In genomic region chr1:200744143-200744542, GRCh38 we compare ENCODE assay signal across 22 cellular contexts. TPM values are rescaled to one million over a fixed set of nuclear protein-coding genes. Genes with fewer than 3 reads are reported as not detected.
DNase-seq lines count a peak whose midpoint lies in the region; ATAC-seq and TF ChIP-seq lines count a peak whose summit lies in the region.
"Had no signal": no experiment of that assay in that cellular context is flagged by ENCODE, and none has a peak within 500 bp of the region (broad histone marks: within the 10 kb centered on the region; RNA-seq: fewer than 3 reads in every experiment).

No MANE protein-coding gene starts in this region.

- peaks cover 9 to 53% of the 10 kb centered on the region in 2 experiments; a peak in 3 of 4 replicates for H3K79me1 ChIP-seq in IMR-90 (ENCODE audit: low read depth in 1 of 2, low read length in 2 of 2)

- 100% methylated on average over 1 of the region's 1 CpG for WGBS in IMR-90 (ENCODE audit: extremely low coverage in 2 of 2, insufficient read length in 1 of 2), 2 experiments

- peak overlapping the region; percentile 53; the same call in 1 of the 2 replicates for H3K23ac ChIP-seq in IMR-90 (ENCODE audit: low read depth, low read length)

- no peak overlapping the region for H2BK120ac ChIP-seq in IMR-90 (ENCODE audit: low read depth, low read length)

- TF ChIP-seq RAD21 in IMR-90 (IDR thresholded peaks at IDR 0.05; ENCODE audit: low read length) = no peak

- H4K5ac ChIP-seq in IMR-90 (ENCODE audit: low read depth, low read length) = no peak overlapping the region

- peaks cover 0 to 5% (median 0%) of the 10 kb centered on the region in 11 experiments; a peak in 1 of 22 replicates for H3K9me3 ChIP-seq in BLaER1 treated with 17β-estradiol and CSF1 and Interleukin-3, amounts not matched to agents 10 nM and 100 nM (replicated peaks in 1 of 11)
- no peaks in the 10 kb centered on the region for H3K9me3 ChIP-seq in IMR-90 (ENCODE audit: control insufficient read depth, insufficient read depth, low read length)
- H3K9me3 ChIP-seq in PC-3 (ENCODE audit: low read length) = no peaks in the 10 kb centered on the region

- H3K27me3 Mint-ChIP-seq in activated T-cell treated with anti-CD3 and anti-CD28 coated beads, Interleukin-2, amount 50 U/mL, for 72 hours (ENCODE audit: low read depth) = peaks cover 22% of the 10 kb centered on the region

- H3K9me3 Mint-ChIP-seq in activated T-cell treated with anti-CD3 and anti-CD28 coated beads, Interleukin-2, amount 50 U/mL, for 72 hours = no peaks in the 10 kb centered on the region
- H3K9me3 Mint-ChIP-seq: H9, IgD-negative memory B cell had no signal

- H3K9ac ChIP-seq in BLaER1 treated with 17β-estradiol and CSF1 and Interleukin-3, amounts not matched to agents 10 nM and 100 nM = no peak overlapping the region
- H3K9ac ChIP-seq in IMR-90 (ENCODE audit: low read depth, low read length) = no peak overlapping the region
- H3K9ac ChIP-seq in PC-3 (ENCODE audit: low read length) = no peak overlapping the region

- BruUV-seq in IMR-90 (replicated peaks; lab: Mats Ljungman, UMichigan) (no TSS peak), PC-3 (replicated peaks; lab: Mats Ljungman, UMichigan) (no TSS peak)

- POLR2A ChIA-PET in IMR-90 (lab: Charles Lee; ENCODE audit: unreplicated experiment) (no interaction called here), PC-3 (lab: Charles Lee; ENCODE audit: unreplicated experiment) (interaction anchor here (0.6 kb wide), 1 partner anchor 185 kb away, joined by 3 read pairs; no protein-coding TSS in a partner anchor)

- H2AFZ ChIP-seq in IMR-90 (replicated peaks; ENCODE audit: low read length, poor library complexity) (no peak overlapping the region), PC-3 (ENCODE audit: low read length) (no peak overlapping the region)

- H3K4ac ChIP-seq in IMR-90 (ENCODE audit: low read depth, low read length) = no peak overlapping the region

- no peak overlapping the region for H3K18ac ChIP-seq in IMR-90 (ENCODE audit: low read depth, low read length)

- no peaks in the 10 kb centered on the region for H3F3A ChIP-seq in PC-3 (ENCODE audit: low read length, unreplicated experiment)

- no peak overlapping the region for H3K4me3 ChIP-seq in BLaER1 treated with 17β-estradiol and CSF1 and Interleukin-3, amounts not matched to agents 10 nM and 100 nM
- no peak overlapping the region for H3K4me3 ChIP-seq in IMR-90 (ENCODE audit: insufficient read depth, low read depth, low read length)
- no peak overlapping the region for H3K4me3 ChIP-seq in PC-3 (ENCODE audit: low read length)

- H4K20me1 ChIP-seq in BLaER1 treated with 17β-estradiol and CSF1 and Interleukin-3, amounts not matched to agents 10 nM and 100 nM = peaks cover 5 to 82% (median 11%) of the 10 kb centered on the region in 11 experiments; a peak in 15 of 22 replicates
- H4K20me1 ChIP-seq in IMR-90 (ENCODE audit: insufficient read depth, low read length) (peaks cover 64% of the 10 kb centered on the region), PC-3 (ENCODE audit: low read length) (peaks cover 56% of the 10 kb centered on the region)

- H3K14ac ChIP-seq in IMR-90 (replicated peaks; ENCODE audit: low read depth, low read length) = no peak overlapping the region

- CTCF ChIA-PET in IMR-90 (lab: Yijun Ruan, JAX) = interaction anchor here (1.1 to 1.6 kb wide), 2 partner anchors 9 to 14 kb away, joined by 3 to 4 read pairs; no protein-coding TSS in a partner anchor
- CTCF ChIA-PET in PC-3 (lab: Charles Lee) = no interaction called here

- no peak overlapping the region for H2AK5ac ChIP-seq in IMR-90 (ENCODE audit: low read depth, low read length)

- dilution Hi-C loops in IMR-90 (cut with HindIII; ENCODE audit: low sequenced_read_pairs, unreplicated experiment) = no loop called here

- no peak for TF ChIP-seq POLR2A in IMR-90 (IDR thresholded peaks at IDR 0.05; ENCODE audit: low read depth, low read length)

- H3K9me2 ChIP-seq in PC-3 (replicated peaks; ENCODE audit: low read length) = no peaks in the 10 kb centered on the region

- peaks cover 0 to 28% (median 4%) of the 10 kb centered on the region in 11 experiments; a peak in 8 of 22 replicates for H3K36me3 ChIP-seq in BLaER1 treated with 17β-estradiol and CSF1 and Interleukin-3, amounts not matched to agents 10 nM and 100 nM
- H3K36me3 ChIP-seq in IMR-90 (ENCODE audit: control insufficient read depth, insufficient read depth, low read length) (peaks cover 2% of the 10 kb centered on the region; the same call in 1 of the 2 replicates), PC-3 (ENCODE audit: low read depth, low read length) (peaks cover 3% of the 10 kb centered on the region; the same call in 1 of the 2 replicates)

- in situ Hi-C loops in IMR-90 (cut with MboI; ENCODE audit: low sequenced_read_pairs) = no loop called here

- peaks cover 23 to 40% (median 27%) of the 10 kb centered on the region in 10 experiments for H3K4me1 ChIP-seq in BLaER1 treated with 17β-estradiol and CSF1 and Interleukin-3, amounts not matched to agents 10 nM and 100 nM
- H3K4me1 ChIP-seq in IMR-90 (ENCODE audit: control insufficient read depth, insufficient read depth, low read length) (peaks cover 4% of the 10 kb centered on the region), PC-3 (ENCODE audit: insufficient read depth, low read length) (peaks cover 27% of the 10 kb centered on the region)

- no peak overlapping the region for H2BK15ac ChIP-seq in IMR-90 (ENCODE audit: low read depth, low read length)

- peaks cover 3% of the 10 kb centered on the region for H3K9me1 ChIP-seq in IMR-90 (ENCODE audit: insufficient read depth, low read length)

- intact Hi-C loops in IMR-90 (cut with micrococcal nuclease) = loop anchor here (5.0 kb wide), 1 partner anchor 38 kb away; no protein-coding TSS in a partner anchor
- intact Hi-C loops in PC-3 (cut with micrococcal nuclease) = no loop called here

- H2BK20ac ChIP-seq in IMR-90 (ENCODE audit: low read depth, low read length) = no peak overlapping the region

- H2BK5ac ChIP-seq in IMR-90 (ENCODE audit: low read depth, low read length, poor library complexity, severe bottlenecking) = no peak overlapping the region

- H3K27ac ChIP-seq in BLaER1 treated with 17β-estradiol and CSF1 and Interleukin-3, amounts not matched to agents 10 nM and 100 nM = no peak overlapping the region
- H3K27ac ChIP-seq in IMR-90 (ENCODE audit: insufficient read depth, low read length) (no peak overlapping the region), PC-3 (ENCODE audit: low read length) (no peak overlapping the region), epithelial cell of prostate (peak overlapping the region; percentile 10)

- H3K27ac Mint-ChIP-seq in activated T-cell treated with anti-CD3 and anti-CD28 coated beads, Interleukin-2, amount 50 U/mL, for 72 hours = no peak overlapping the region
- H3K27ac Mint-ChIP-seq: H9, IgD-negative memory B cell had no signal

- DNase-seq in IMR-90 (no peak), PC-3 (no peak), epithelial cell of prostate (ENCODE audit: low read depth, low spot score) (no peak), nucleus accumbens (lab: John Stamatoyannopoulos, UW) (no peak), dermis blood vessel endothelial cell (no peak)
- DNase-seq in activated T-cell treated with anti-CD3 and anti-CD28 coated beads, Interleukin-2, amount 50 U/mL, for 72 hours = no peak
- DNase-seq: COR-L47, DMS79 treated with DMSO at 0.1 percent for 48 hours, H9, Kasumi-1, NCI-H1092 treated with DMSO at 0.1 percent for 48 hours, NCI-H1436 treated with DMSO at 0.1 percent for 48 hours, NCI-H2029, NCI-H2171, NCI-H345, NCI-H524, NCI-H774, OCI-M1, Right ventricle myocardium superior had no signal

- no peak overlapping the region for H4K91ac ChIP-seq in IMR-90 (ENCODE audit: insufficient read depth, low read depth, low read length)

- no peak for TF ChIP-seq CTCF in IMR-90 (conservative IDR thresholded peaks at IDR 0.05; ENCODE audit: low read depth, low read length)
- no peak for TF ChIP-seq CTCF in PC-3 (conservative IDR thresholded peaks at IDR 0.05; ENCODE audit: low read depth, low read length)

- peaks cover 32% of the 10 kb centered on the region for H3K4me1 Mint-ChIP-seq in activated T-cell treated with anti-CD3 and anti-CD28 coated beads, Interleukin-2, amount 50 U/mL, for 72 hours (ENCODE audit: low read depth)

- H4K8ac ChIP-seq in IMR-90 (ENCODE audit: low read depth in 2 of 2, low read length in 2 of 2) = no peak overlapping the region

- H3K36me3 Mint-ChIP-seq in activated T-cell treated with anti-CD3 and anti-CD28 coated beads, Interleukin-2, amount 50 U/mL, for 72 hours (ENCODE audit: insufficient read depth in 2 of 2) = no peaks in the 10 kb centered on the region

- H3K4me2 ChIP-seq in BLaER1 treated with 17β-estradiol and CSF1 and Interleukin-3, amounts not matched to agents 10 nM and 100 nM = peak overlapping the region in 6 of 11 experiments; percentile 2 to 47 (median 26); a peak in 4 of 22 replicates
- H3K4me2 ChIP-seq in IMR-90 (ENCODE audit: low read depth, low read length) (no peak overlapping the region), PC-3 (ENCODE audit: low read length) (peak overlapping the region; percentile 2; the same call in 1 of the 2 replicates)

- H2AK9ac ChIP-seq in IMR-90 (replicated peaks; ENCODE audit: low read depth, low read length, poor library complexity) = no peak overlapping the region

- H3K27me3 ChIP-seq in BLaER1 treated with 17β-estradiol and CSF1 and Interleukin-3, amounts not matched to agents 10 nM and 100 nM = no peaks in the 10 kb centered on the region
- no peaks in the 10 kb centered on the region for H3K27me3 ChIP-seq in IMR-90 (ENCODE audit: control insufficient read depth, insufficient read depth, low read length)
- H3K27me3 ChIP-seq in PC-3 (ENCODE audit: low read length) = no peaks in the 10 kb centered on the region

- ATAC-seq in IMR-90 (ENCODE audit: low read depth) (no peak), PC-3 (no peak), GM18517 (IDR thresholded peaks at IDR 0.05; ENCODE audit: unreplicated experiment) (no peak)
- ATAC-seq in activated T-cell treated with anti-CD3 and anti-CD28 coated beads, Interleukin-2, amount 50 U/mL, for 72 hours (replicated peaks in 1 of 2) = no peak

- peaks cover 94% of the 10 kb centered on the region for H3K79me2 ChIP-seq in PC-3 (ENCODE audit: low read length)

- H3K4me3 Mint-ChIP-seq in activated T-cell treated with anti-CD3 and anti-CD28 coated beads, Interleukin-2, amount 50 U/mL, for 72 hours = no peak overlapping the region
- H3K4me3 Mint-ChIP-seq: H9, IgD-negative memory B cell had no signal

- no peak overlapping the region for H3K56ac ChIP-seq in IMR-90 (ENCODE audit: extremely low read depth, insufficient read depth, low read length)

TF ChIP-seq in IMR-90, 13 proteins besides CTCF, POLR2A, EP300 and RAD21 (continues in another document):
- no peak for TF ChIP-seq NFE2L2 (IDR thresholded peaks at IDR 0.05; ENCODE audit: low read depth, low read length)

RNA-seq across cellular contexts. Expression of gene CAMSAP2, which starts 5.5 kb away (rescaled TPM):
- total RNA-seq in IMR-90 (2012; rRNA removed) (29.4 and 43.0 TPM in 2 replicates), PC-3 (2014; rRNA removed) (28.6 and 29.5 TPM in 2 replicates), dermis blood vessel endothelial cell (37.3 and 53.8 TPM in 2 replicates)
- polyA plus RNA-seq in IMR-90 (2012; rRNA removed) = 6.9 and 8.3 TPM in 2 replicates
- polyA plus RNA-seq in IMR-90 (2012; cell fraction: cytosol; rRNA removed) = 0.97 and 1.1 TPM in 2 replicates
- polyA plus RNA-seq in IMR-90 (2012; cell fraction: nucleus; rRNA removed; ENCODE audit: low replicate concordance) = 0.85 and 10.6 TPM in 2 replicates
- 1 to 10 TPM; 1.3 to 3.1 TPM for total RNA-seq in activated T-cell treated with anti-CD3 and anti-CD28 coated beads, Interleukin-2, amount 50 U/mL, for 72 hours
